Comparison of ENCODE assay signal across 1 cellular context in the genomic region with DNA sequence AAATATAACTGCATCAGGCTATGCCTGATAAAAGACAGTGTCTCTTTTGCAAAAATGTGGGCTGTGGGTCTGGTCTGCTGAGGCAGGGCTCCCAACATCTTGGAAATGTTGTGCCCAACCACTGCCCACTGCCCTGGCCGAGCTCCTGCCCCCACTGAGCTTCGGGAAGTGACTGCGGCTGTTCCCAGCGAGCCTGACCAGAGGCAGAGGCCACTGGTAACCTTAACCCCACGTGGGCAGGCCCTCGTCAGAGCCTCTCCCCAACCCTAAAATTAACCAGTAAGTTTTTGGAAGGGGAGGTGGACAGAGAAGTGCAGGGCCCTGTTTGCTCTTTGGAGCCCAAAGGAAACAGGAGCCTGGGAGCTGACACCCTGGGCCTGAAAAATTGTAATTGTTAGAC.
TF ChIP-seq lines count a peak whose summit lies in the region.

No MANE protein-coding gene starts in this region.

TF ChIP-seq in HepG2, 621 proteins besides CTCF, POLR2A, EP300 and RAD21:
- TF ChIP-seq ZNF788 (CRISPR knock-in tag; IDR thresholded peaks at IDR 0.05; ENCODE audit: borderline replicate concordance) (no peak), GTF2F1 (IDR thresholded peaks at IDR 0.05; ENCODE audit: low read length) (no peak), ZNF614 (CRISPR knock-in tag; IDR thresholded peaks at IDR 0.05; ENCODE audit: borderline replicate concordance) (no peak), TFDP1 (CRISPR knock-in tag; IDR thresholded peaks at IDR 0.05; ENCODE audit: borderline replicate concordance) (no peak), E2F1 (CRISPR knock-in tag; IDR thresholded peaks at IDR 0.05) (no peak), SIN3A (IDR thresholded peaks at IDR 0.05; ENCODE audit: borderline replicate concordance, low read depth, low read length) (no peak), TIGD3 (CRISPR knock-in tag; IDR thresholded peaks at IDR 0.05; ENCODE audit: borderline replicate concordance) (no peak), TBP (CRISPR knock-in tag; IDR thresholded peaks at IDR 0.05) (no peak), ZNF101 (CRISPR knock-in tag; IDR thresholded peaks at IDR 0.05; ENCODE audit: borderline replicate concordance, low read depth) (no peak), MTERF4 (CRISPR knock-in tag; IDR thresholded peaks at IDR 0.05) (no peak), NFAT5 (CRISPR knock-in tag; IDR thresholded peaks at IDR 0.05) (no peak), ZNF83 (CRISPR knock-in tag; IDR thresholded peaks at IDR 0.05; ENCODE audit: borderline replicate concordance) (no peak), ZNF660 (CRISPR knock-in tag; IDR thresholded peaks at IDR 0.05; ENCODE audit: borderline replicate concordance, low read depth) (no peak), ZFP90 (CRISPR knock-in tag; IDR thresholded peaks at IDR 0.05; ENCODE audit: borderline replicate concordance) (no peak), RFXANK (CRISPR knock-in tag; IDR thresholded peaks at IDR 0.05) (no peak), HNRNPUL1 (IDR thresholded peaks at IDR 0.05; ENCODE audit: low read depth, low read length) (no peak), FIP1L1 (IDR thresholded peaks at IDR 0.05; ENCODE audit: borderline replicate concordance, insufficient read depth, low read depth, low read length) (no peak), CREM (IDR thresholded peaks at IDR 0.05) (no peak), CREM (CRISPR knock-in tag; IDR thresholded peaks at IDR 0.05) (no peak)
- TF ChIP-seq, protein P1, sequence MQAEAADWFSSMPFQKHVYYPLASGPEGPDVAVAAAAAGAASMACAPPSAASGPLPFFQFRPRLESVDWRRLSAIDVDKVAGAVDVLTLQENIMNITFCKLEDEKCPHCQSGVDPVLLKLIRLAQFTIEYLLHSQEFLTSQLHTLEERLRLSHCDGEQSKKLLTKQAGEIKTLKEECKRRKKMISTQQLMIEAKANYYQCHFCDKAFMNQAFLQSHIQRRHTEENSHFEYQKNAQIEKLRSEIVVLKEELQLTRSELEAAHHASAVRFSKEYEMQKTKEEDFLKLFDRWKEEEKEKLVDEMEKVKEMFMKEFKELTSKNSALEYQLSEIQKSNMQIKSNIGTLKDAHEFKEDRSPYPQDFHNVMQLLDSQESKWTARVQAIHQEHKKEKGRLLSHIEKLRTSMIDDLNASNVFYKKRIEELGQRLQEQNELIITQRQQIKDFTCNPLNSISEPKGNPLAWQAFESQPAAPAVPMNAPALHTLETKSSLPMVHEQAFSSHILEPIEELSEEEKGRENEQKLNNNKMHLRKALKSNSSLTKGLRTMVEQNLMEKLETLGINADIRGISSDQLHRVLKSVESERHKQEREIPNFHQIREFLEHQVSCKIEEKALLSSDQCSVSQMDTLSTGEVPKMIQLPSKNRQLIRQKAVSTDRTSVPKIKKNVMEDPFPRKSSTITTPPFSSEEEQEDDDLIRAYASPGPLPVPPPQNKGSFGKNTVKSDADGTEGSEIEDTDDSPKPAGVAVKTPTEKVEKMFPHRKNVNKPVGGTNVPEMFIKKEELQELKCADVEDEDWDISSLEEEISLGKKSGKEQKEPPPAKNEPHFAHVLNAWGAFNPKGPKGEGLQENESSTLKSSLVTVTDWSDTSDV (CRISPR knock-in tag; IDR thresholded peaks at IDR 0.05), result no peak
- TF ChIP-seq, protein P2, sequence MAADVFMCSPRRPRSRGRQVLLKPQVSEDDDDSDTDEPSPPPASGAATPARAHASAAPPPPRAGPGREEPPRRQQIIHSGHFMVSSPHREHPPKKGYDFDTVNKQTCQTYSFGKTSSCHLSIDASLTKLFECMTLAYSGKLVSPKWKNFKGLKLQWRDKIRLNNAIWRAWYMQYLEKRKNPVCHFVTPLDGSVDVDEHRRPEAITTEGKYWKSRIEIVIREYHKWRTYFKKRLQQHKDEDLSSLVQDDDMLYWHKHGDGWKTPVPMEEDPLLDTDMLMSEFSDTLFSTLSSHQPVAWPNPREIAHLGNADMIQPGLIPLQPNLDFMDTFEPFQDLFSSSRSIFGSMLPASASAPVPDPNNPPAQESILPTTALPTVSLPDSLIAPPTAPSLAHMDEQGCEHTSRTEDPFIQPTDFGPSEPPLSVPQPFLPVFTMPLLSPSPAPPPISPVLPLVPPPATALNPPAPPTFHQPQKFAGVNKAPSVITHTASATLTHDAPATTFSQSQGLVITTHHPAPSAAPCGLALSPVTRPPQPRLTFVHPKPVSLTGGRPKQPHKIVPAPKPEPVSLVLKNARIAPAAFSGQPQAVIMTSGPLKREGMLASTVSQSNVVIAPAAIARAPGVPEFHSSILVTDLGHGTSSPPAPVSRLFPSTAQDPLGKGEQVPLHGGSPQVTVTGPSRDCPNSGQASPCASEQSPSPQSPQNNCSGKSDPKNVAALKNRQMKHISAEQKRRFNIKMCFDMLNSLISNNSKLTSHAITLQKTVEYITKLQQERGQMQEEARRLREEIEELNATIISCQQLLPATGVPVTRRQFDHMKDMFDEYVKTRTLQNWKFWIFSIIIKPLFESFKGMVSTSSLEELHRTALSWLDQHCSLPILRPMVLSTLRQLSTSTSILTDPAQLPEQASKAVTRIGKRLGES (CRISPR knock-in tag; IDR thresholded peaks at IDR 0.05; ENCODE audit: borderline replicate concordance), result no peak
